ENCODE assay signal across 7 cellular contexts in genomic region chrY:21679590-21679989, GRCh38.
DNase-seq lines count a peak whose midpoint lies in the region; ATAC-seq, FAIRE-seq and TF ChIP-seq lines count a peak whose summit lies in the region.
"Not testable (repeated sequence)": the region's sequence is repeated elsewhere in the genome, so short reads cannot be mapped to it uniquely, and the experiment has no call there.

No MANE protein-coding gene starts in this region.

- intact Hi-C loops in activated B cell treated with CpG ODN at 0.5 μM for 24 hours (cut with micrococcal nuclease), result loop anchor here (10.0 kb wide), 1 partner anchor 235 kb away; no protein-coding TSS in a partner anchor

- H3K9me3 Mint-ChIP-seq in activated B cell treated with CpG ODN at 0.5 μM for 24 hours; activated naive CD4-positive, alpha-beta T cell treated with anti-CD3 and anti-CD28 coated beads, Interleukin-2, amount 50 U/mL, for 72 hours: not testable (repeated sequence)

- peak; percentile 75 for FAIRE-seq in GM12891 (lab: Jason Lieb, UNC)

- peak; percentile 78 for ATAC-seq in GM21619 (IDR thresholded peaks at IDR 0.05; ENCODE audit: unreplicated experiment)
- peak; percentile 45 for ATAC-seq in HG03175 (IDR thresholded peaks at IDR 0.05; ENCODE audit: unreplicated experiment)
- peak; percentile 59 for ATAC-seq in HG03565 (IDR thresholded peaks at IDR 0.05; ENCODE audit: unreplicated experiment)
- peak; percentile 79 for ATAC-seq in activated B cell treated with CpG ODN at 0.5 μM for 24 hours (ENCODE audit: low read depth)
- peak; percentile 83 for ATAC-seq in activated naive CD4-positive, alpha-beta T cell treated with anti-CD3 and anti-CD28 coated beads, Interleukin-2, amount 50 U/mL, for 72 hours

- CTCF ChIA-PET in activated B cell treated with CpG ODN at 0.5 μM for 24 hours (lab: Charles Lee), result not testable (repeated sequence)

- H3K4me1 Mint-ChIP-seq in activated B cell treated with CpG ODN at 0.5 μM for 24 hours, result not testable (repeated sequence)

- not testable (repeated sequence) for H3K36me3 Mint-ChIP-seq in activated B cell treated with CpG ODN at 0.5 μM for 24 hours (ENCODE audit: low read depth); activated naive CD4-positive, alpha-beta T cell treated with anti-CD3 and anti-CD28 coated beads, Interleukin-2, amount 50 U/mL, for 72 hours

- TF ChIP-seq CTCF in activated B cell treated with CpG ODN at 0.5 μM for 24 hours (IDR thresholded peaks at IDR 0.05), result not testable (repeated sequence)

- not testable (repeated sequence) for H3K27me3 Mint-ChIP-seq in activated B cell treated with CpG ODN at 0.5 μM for 24 hours

- H3K4me3 Mint-ChIP-seq in activated B cell treated with CpG ODN at 0.5 μM for 24 hours, result not testable (repeated sequence)

- not testable (repeated sequence) for TF ChIP-seq POLR2A in GM12891 (IDR thresholded peaks at IDR 0.05; ENCODE audit: low read depth, low read length)

- POLR2A ChIA-PET in activated B cell treated with CpG ODN at 0.5 μM for 24 hours (lab: Charles Lee), result not testable (repeated sequence)

- not testable (repeated sequence) for DNase-seq in GM12891 (ENCODE audit: insufficient read length, low spot score); activated B cell treated with CpG ODN at 0.5 μM for 24 hours; activated naive CD4-positive, alpha-beta T cell treated with anti-CD3 and anti-CD28 coated beads, Interleukin-2, amount 50 U/mL, for 72 hours (ENCODE audit: low spot score in 2 of 2)
- DNase-seq in myocyte (ENCODE audit: low read depth), result peak; percentile 26

- not testable (repeated sequence) for H3K27ac Mint-ChIP-seq in activated B cell treated with CpG ODN at 0.5 μM for 24 hours; activated naive CD4-positive, alpha-beta T cell treated with anti-CD3 and anti-CD28 coated beads, Interleukin-2, amount 50 U/mL, for 72 hours
